Comparison of ENCODE assay signal across 16 cellular contexts in genomic region chr16:5415123-5415522, GRCh38.
DNase-seq lines count a peak whose midpoint lies in the region; ATAC-seq and TF ChIP-seq lines count a peak whose summit lies in the region.
"Had no signal": no experiment of that assay in that cellular context is flagged by ENCODE, and none has a peak within 500 bp of the region (broad histone marks: within the 10 kb centered on the region; RNA-seq: fewer than 3 reads in every experiment).

No MANE protein-coding gene starts in this region.

- H3K27me3 ChIP-seq in DND-41 (ENCODE audit: insufficient read depth, low read length, poor library complexity) (peaks cover 3% of the 10 kb centered on the region), H7 (ENCODE audit: control insufficient read depth, insufficient read depth, low read length) (no peaks in the 10 kb centered on the region)

- BruUV-seq in OCI-LY7 (replicated peaks; lab: Mats Ljungman, UMichigan), result no TSS peak

- no peak for ATAC-seq in DND-41 (ENCODE audit: insufficient read depth, low read depth)

- H3K4me3 ChIP-seq in DND-41 (ENCODE audit: low read depth in 1 of 2, low read length in 2 of 2) (no peak overlapping the region), H7 (ENCODE audit: insufficient read depth, low read depth, low read length) (no peak overlapping the region), OCI-LY7 (ENCODE audit: low read depth, low read length, poor library complexity, severe bottlenecking) (no peak overlapping the region)

- H4K20me1 ChIP-seq in DND-41 (ENCODE audit: insufficient read depth, low read length) (no peaks in the 10 kb centered on the region), OCI-LY7 (ENCODE audit: insufficient read depth, low read length) (no peaks in the 10 kb centered on the region)

- no peaks in the 10 kb centered on the region for H3K9me3 ChIP-seq in DND-41 (ENCODE audit: insufficient read depth, low read length, severe bottlenecking)
- H3K9me3 ChIP-seq in OCI-LY7 (ENCODE audit: low read length), result no peaks in the 10 kb centered on the region

- no peaks in the 10 kb centered on the region for H3K36me3 ChIP-seq in DND-41 (ENCODE audit: insufficient read depth, low read length)
- no peaks in the 10 kb centered on the region for H3K36me3 ChIP-seq in H7 (replicated peaks; ENCODE audit: control insufficient read depth, insufficient read depth, low read length)
- no peaks in the 10 kb centered on the region for H3K36me3 ChIP-seq in OCI-LY7 (ENCODE audit: insufficient read depth, low read length)

- H3K4me1 ChIP-seq in DND-41 (ENCODE audit: insufficient read depth, low read length), result no peaks in the 10 kb centered on the region
- H3K4me1 ChIP-seq in OCI-LY7 (ENCODE audit: insufficient read depth, low read length, poor library complexity, severe bottlenecking), result no peaks in the 10 kb centered on the region

- POLR2A ChIA-PET in OCI-LY7 (lab: Charles Lee), result no interaction called here

- TF ChIP-seq CTCF in DND-41 (IDR thresholded peaks at IDR 0.05; ENCODE audit: borderline replicate concordance, extremely low read depth, low read length, poor library complexity, severe bottlenecking) (peak; percentile 34), OCI-LY7 (conservative IDR thresholded peaks at IDR 0.05; ENCODE audit: low read length) (peak; percentile 36; the same call in 1 of the 2 replicates)

- CTCF ChIA-PET in OCI-LY7 (lab: Charles Lee; ENCODE audit: unreplicated experiment), result no interaction called here

- H2AFZ ChIP-seq in DND-41 (ENCODE audit: low read depth, low read length), result no peak overlapping the region
- H2AFZ ChIP-seq in OCI-LY7 (ENCODE audit: low read length), result no peak overlapping the region

- H3K9me2 ChIP-seq in OCI-LY7 (ENCODE audit: insufficient read depth, low read length), result no peaks in the 10 kb centered on the region

- H3K9ac ChIP-seq in DND-41 (ENCODE audit: low read depth, low read length), result no peak overlapping the region

- intact Hi-C loops in OCI-LY7 (cut with micrococcal nuclease; ENCODE audit: unreplicated experiment), result no loop called here

- DNase-seq in DND-41, result no peak
- peak; percentile 41 for DNase-seq in H7
- DNase-seq in OCI-LY7 (ENCODE audit: low spot score), result no peak
- DNase-seq in iPS DF 4.7 (ENCODE audit: extremely low read depth, low spot score), result peak; percentile 19
- DNase-seq in NCI-H2081 treated with DMSO at 0.1 percent for 48 hours (lab: John Stamatoyannopoulos, UW), result no peak
- no peak for DNase-seq in inferior parietal cortex (ENCODE audit: extremely low spot score)
- no peak for DNase-seq in activated CD4-positive, CD25-positive, alpha-beta regulatory T cell (lab: John Stamatoyannopoulos, UW)
- DNase-seq in H4 (ENCODE audit: low spot score), result no peak
- DNase-seq: AML-193; CD4-positive, alpha-beta T cell; DMS79 treated with DMSO at 0.1 percent for 48 hours; NCI-H1436; NCI-H2081; NCI-H2227 treated with DMSO at 0.1 percent for 48 hours; NCI-H524 treated with DMSO at 0.1 percent for 48 hours; SHP77 treated with DMSO at 0.1 percent for 48 hours had no signal

- H3K79me2 ChIP-seq in DND-41 (ENCODE audit: insufficient read depth, low read length) (no peaks in the 10 kb centered on the region), OCI-LY7 (ENCODE audit: insufficient read depth, low read depth, low read length) (no peaks in the 10 kb centered on the region)

- H3K4me2 ChIP-seq in DND-41 (ENCODE audit: insufficient read depth, low read length) (no peak overlapping the region), OCI-LY7 (ENCODE audit: low read length) (no peak overlapping the region)

- no peak overlapping the region for H3K27ac ChIP-seq in DND-41 (ENCODE audit: low read length)
- H3K27ac ChIP-seq in OCI-LY7 (ENCODE audit: low read depth, low read length, poor library complexity, severe bottlenecking), result no peak overlapping the region

Comparison
In these comparisons a context has a peak if more than half of its experiments do, and no peak if none do; other contexts are left out.
1. DNase-seq: peak in H7 (single experiment) and iPS DF 4.7 (single experiment); none in DND-41 (single experiment), OCI-LY7 (single experiment), NCI-H2081 treated with DMSO at 0.1 percent for 48 hours (single experiment), inferior parietal cortex (single experiment), activated CD4-positive, CD25-positive, alpha-beta regulatory T cell (0 of 4) and H4 (single experiment).